In the genomic region with DNA sequence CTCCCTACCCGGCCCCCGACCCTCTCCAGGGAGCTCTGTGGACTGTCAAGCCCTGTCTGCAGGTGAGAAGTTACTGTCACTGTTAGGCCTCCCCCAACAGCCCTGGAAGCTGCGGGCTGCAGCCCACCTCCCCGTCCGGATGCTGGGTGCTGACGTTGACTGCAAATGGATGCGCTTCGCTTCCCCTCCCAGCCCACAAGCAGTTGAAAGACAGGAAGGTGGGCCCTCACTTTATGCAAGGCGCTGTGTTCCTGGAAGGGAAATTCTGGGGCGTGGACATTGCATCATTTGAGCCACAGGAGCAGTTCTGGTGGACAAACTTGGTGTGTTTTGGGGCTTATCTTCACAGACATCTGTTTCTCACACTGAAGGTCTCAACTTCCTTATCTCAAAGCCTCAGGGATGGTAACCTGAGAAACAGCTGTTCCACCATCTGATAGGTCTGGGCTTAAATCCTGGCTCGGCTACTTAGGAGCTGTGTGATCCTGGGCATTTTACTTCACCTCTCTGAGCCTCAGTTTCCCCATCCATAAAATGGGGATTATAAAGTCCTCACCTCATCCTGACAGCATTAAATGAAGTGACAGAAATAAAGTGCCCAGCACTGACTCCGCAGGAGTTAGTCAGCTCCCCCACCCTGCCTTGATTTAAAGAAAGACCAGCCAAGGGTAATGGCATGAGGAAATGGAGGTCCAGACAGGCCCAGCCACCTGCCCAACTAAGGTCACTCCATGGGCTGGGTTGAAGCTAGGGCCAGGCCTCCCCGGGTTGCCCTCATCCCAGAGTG, we compare ENCODE assay signal across 9 cellular contexts. TPM values are rescaled to one million over a fixed set of nuclear protein-coding genes. Genes with fewer than 3 reads are reported as not detected.
DNase-seq lines count a peak whose midpoint lies in the region; ATAC-seq and TF ChIP-seq lines count a peak whose summit lies in the region.
"Had no signal": no experiment of that assay in that cellular context is flagged by ENCODE, and none has a peak within 500 bp of the region (broad histone marks: within the 10 kb centered on the region; RNA-seq: fewer than 3 reads in every experiment).

No MANE protein-coding gene starts in this region.

- H3K27me3 ChIP-seq in sigmoid colon = peaks cover 0 to 25% (median 0%) of the 10 kb centered on the region in 3 donors

- H3K9me3 Mint-ChIP-seq in activated T-helper 1 cell treated with anti-CD3 and anti-CD28 coated beads, Interleukin-12 subunit alpha, Interleukin-12 subunit beta, Interleukin-2, Interleukin-4 antibody, amounts not matched to agents 30 ng/mL and 10 ng/mL and 1 ng/mL, durations not matched to agents 14 hours and 24 hours and 36 hours = no peaks in the 10 kb centered on the region
- no peaks in the 10 kb centered on the region for H3K9me3 Mint-ChIP-seq in mesothelial cell of epicardium

- peak; percentile 50 for ATAC-seq in HG03565 (IDR thresholded peaks at IDR 0.05; ENCODE audit: unreplicated experiment)

- H3K36me3 Mint-ChIP-seq in activated T-helper 1 cell treated with anti-CD3 and anti-CD28 coated beads, Interleukin-12 subunit alpha, Interleukin-12 subunit beta, Interleukin-2, Interleukin-4 antibody, amounts not matched to agents 30 ng/mL and 10 ng/mL and 1 ng/mL, durations not matched to agents 14 hours and 24 hours and 36 hours (ENCODE audit: low read depth) = peaks cover 1% of the 10 kb centered on the region
- no peaks in the 10 kb centered on the region for H3K36me3 Mint-ChIP-seq in mesothelial cell of epicardium

- no peak overlapping the region for H3K4me3 ChIP-seq in sigmoid colon

- no peaks in the 10 kb centered on the region for H3K4me1 ChIP-seq in sigmoid colon

- 44 to 73% methylated on average over 13 of the region's 13 CpGs for WGBS in sigmoid colon, 2 donors

- H3K27ac Mint-ChIP-seq in activated T-helper 1 cell treated with anti-CD3 and anti-CD28 coated beads, Interleukin-12 subunit alpha, Interleukin-12 subunit beta, Interleukin-2, Interleukin-4 antibody, amounts not matched to agents 30 ng/mL and 10 ng/mL and 1 ng/mL, durations not matched to agents 14 hours and 24 hours and 36 hours = peak overlapping the region; percentile 92
- no peak overlapping the region for H3K27ac Mint-ChIP-seq in mesothelial cell of epicardium

- H3K9me3 ChIP-seq in sigmoid colon = no peaks in the 10 kb centered on the region

- intact Hi-C loops in activated T-helper 1 cell treated with anti-CD3 and anti-CD28 coated beads, Interleukin-12 subunit alpha, Interleukin-12 subunit beta, Interleukin-2, Interleukin-4 antibody, amounts not matched to agents 30 ng/mL and 10 ng/mL and 1 ng/mL, durations not matched to agents 14 hours and 24 hours and 36 hours (cut with micrococcal nuclease) = no loop called here
- intact Hi-C loops in sigmoid colon (cut with DNase I) = no loop called here

- H3K4me1 Mint-ChIP-seq in activated T-helper 1 cell treated with anti-CD3 and anti-CD28 coated beads, Interleukin-12 subunit alpha, Interleukin-12 subunit beta, Interleukin-2, Interleukin-4 antibody, amounts not matched to agents 30 ng/mL and 10 ng/mL and 1 ng/mL, durations not matched to agents 14 hours and 24 hours and 36 hours (ENCODE audit: low read depth) = peaks cover 35% of the 10 kb centered on the region
- peaks cover 14% of the 10 kb centered on the region for H3K4me1 Mint-ChIP-seq in mesothelial cell of epicardium

- DNase-seq in AML-193 (lab: John Stamatoyannopoulos, UW) (peak; percentile 92 to 95), sigmoid colon (peak; percentile 42), NCI-H510A treated with DMSO at 0.1 percent for 48 hours (lab: John Stamatoyannopoulos, UW) (no peak), mesothelial cell of epicardium (ENCODE audit: low spot score in 2 of 2, unreplicated experiment in 2 of 2) (no peak), NCI-H1694 treated with DMSO at 0.1 percent for 48 hours (lab: John Stamatoyannopoulos, UW) (no peak)
- peak; percentile 51 for DNase-seq in activated T-helper 1 cell treated with anti-CD3 and anti-CD28 coated beads, Interleukin-12 subunit alpha, Interleukin-12 subunit beta, Interleukin-2, Interleukin-4 antibody, amounts not matched to agents 30 ng/mL and 10 ng/mL and 1 ng/mL, durations not matched to agents 14 hours and 24 hours and 36 hours (ENCODE audit: low spot score)

- H3K27ac ChIP-seq in sigmoid colon = no peak overlapping the region

- no peaks in the 10 kb centered on the region for H3K36me3 ChIP-seq in sigmoid colon

- peak; percentile 27 for TF ChIP-seq POLR2A in GM19193 (IDR thresholded peaks at IDR 0.05; ENCODE audit: extremely low read depth, insufficient read depth, insufficient read length)
- no peak for TF ChIP-seq POLR2A in sigmoid colon (IDR thresholded peaks at IDR 0.05)

- H3K4me3 Mint-ChIP-seq in activated T-helper 1 cell treated with anti-CD3 and anti-CD28 coated beads, Interleukin-12 subunit alpha, Interleukin-12 subunit beta, Interleukin-2, Interleukin-4 antibody, amounts not matched to agents 30 ng/mL and 10 ng/mL and 1 ng/mL, durations not matched to agents 14 hours and 24 hours and 36 hours = peak overlapping the region; percentile 30
- H3K4me3 Mint-ChIP-seq in mesothelial cell of epicardium = no peak overlapping the region

- peaks cover 2% of the 10 kb centered on the region for H3K27me3 Mint-ChIP-seq in activated T-helper 1 cell treated with anti-CD3 and anti-CD28 coated beads, Interleukin-12 subunit alpha, Interleukin-12 subunit beta, Interleukin-2, Interleukin-4 antibody, amounts not matched to agents 30 ng/mL and 10 ng/mL and 1 ng/mL, durations not matched to agents 14 hours and 24 hours and 36 hours (ENCODE audit: insufficient read depth)
- H3K27me3 Mint-ChIP-seq in mesothelial cell of epicardium (ENCODE audit: low read depth) = no peaks in the 10 kb centered on the region

- TF ChIP-seq EP300 in sigmoid colon (IDR thresholded peaks at IDR 0.05) = no peak

- TF ChIP-seq CTCF in sigmoid colon (IDR thresholded peaks at IDR 0.05) (no peak), mesothelial cell of epicardium (IDR thresholded peaks at IDR 0.05; ENCODE audit: unreplicated experiment) (no peak)

RNA-seq across cellular contexts. Expression of a gene that starts 4.6 kb away (rescaled TPM):
- total RNA-seq in activated T-helper 1 cell treated with anti-CD3 and anti-CD28 coated beads, Interleukin-12 subunit alpha, Interleukin-12 subunit beta, Interleukin-2, Interleukin-4 antibody, amounts not matched to agents 30 ng/mL and 10 ng/mL and 1 ng/mL, durations not matched to agents 14 hours and 24 hours and 36 hours = not detected in 2 replicates
- total RNA-seq in sigmoid colon (not detected), mesothelial cell of epicardium (0.43 to 0.47 TPM in 2 of 3 replicates, not detected in the other)
- polyA plus RNA-seq in sigmoid colon = not detected
- total RNA-seq: T-helper 2 cell treated with Interferon-gamma antibody and Interleukin-4, amounts not matched to agents 100 ng/mL and 5 ng/mL, for 36 hours had no signal

RNA-seq across cellular contexts. Expression of a gene that starts 21.9 kb away (rescaled TPM):
- not detected in 2 replicates for total RNA-seq in activated T-helper 1 cell treated with anti-CD3 and anti-CD28 coated beads, Interleukin-12 subunit alpha, Interleukin-12 subunit beta, Interleukin-2, Interleukin-4 antibody, amounts not matched to agents 30 ng/mL and 10 ng/mL and 1 ng/mL, durations not matched to agents 14 hours and 24 hours and 36 hours
- total RNA-seq in sigmoid colon = 1 to 10 TPM; 3.0 to 6.6 (median 4.9) TPM
- polyA plus RNA-seq in sigmoid colon = 1 to 10 TPM in 2 of 3 donors, under 1 TPM in 1; 0.69 to 3.6 (median 2.4) TPM
- total RNA-seq in mesothelial cell of epicardium = 0.38 TPM in 1 of 3 replicates, not detected in the others
- total RNA-seq: T-helper 2 cell treated with Interferon-gamma antibody and Interleukin-4, amounts not matched to agents 100 ng/mL and 5 ng/mL, for 36 hours had no signal

RNA-seq across cellular contexts. Expression of a gene that starts 45.6 kb away (rescaled TPM):
- 46.1 and 49.1 TPM in 2 replicates for total RNA-seq in activated T-helper 1 cell treated with anti-CD3 and anti-CD28 coated beads, Interleukin-12 subunit alpha, Interleukin-12 subunit beta, Interleukin-2, Interleukin-4 antibody, amounts not matched to agents 30 ng/mL and 10 ng/mL and 1 ng/mL, durations not matched to agents 14 hours and 24 hours and 36 hours
- total RNA-seq in sigmoid colon (10 to 100 TPM in 2 of 4 donors, 1 to 10 TPM in 2; 4.3 to 15.0 (median 10.1) TPM), mesothelial cell of epicardium (22.1 to 24.9 TPM (median 24.6 TPM) in 3 replicates)
- 10 to 100 TPM in 2 of 3 donors, 1 to 10 TPM in 1; 8.6 to 18.6 (median 10.8) TPM for polyA plus RNA-seq in sigmoid colon

Comparison
In these comparisons a context has a peak if more than half of its experiments do, and no peak if none do; other contexts are left out.
1. DNase-seq: peak in AML-193 (2 of 2), activated T-helper 1 cell treated with anti-CD3 and anti-CD28 coated beads, Interleukin-12 subunit alpha, Interleukin-12 subunit beta, Interleukin-2, Interleukin-4 antibody, amounts not matched to agents 30 ng/mL and 10 ng/mL and 1 ng/mL, durations not matched to agents 14 hours and 24 hours and 36 hours (single experiment) and sigmoid colon (single experiment); none in NCI-H510A treated with DMSO at 0.1 percent for 48 hours (single experiment), mesothelial cell of epicardium (0 of 2) and NCI-H1694 treated with DMSO at 0.1 percent for 48 hours (single experiment).